ENCODE assay signal across 16 cellular contexts in the genomic region with DNA sequence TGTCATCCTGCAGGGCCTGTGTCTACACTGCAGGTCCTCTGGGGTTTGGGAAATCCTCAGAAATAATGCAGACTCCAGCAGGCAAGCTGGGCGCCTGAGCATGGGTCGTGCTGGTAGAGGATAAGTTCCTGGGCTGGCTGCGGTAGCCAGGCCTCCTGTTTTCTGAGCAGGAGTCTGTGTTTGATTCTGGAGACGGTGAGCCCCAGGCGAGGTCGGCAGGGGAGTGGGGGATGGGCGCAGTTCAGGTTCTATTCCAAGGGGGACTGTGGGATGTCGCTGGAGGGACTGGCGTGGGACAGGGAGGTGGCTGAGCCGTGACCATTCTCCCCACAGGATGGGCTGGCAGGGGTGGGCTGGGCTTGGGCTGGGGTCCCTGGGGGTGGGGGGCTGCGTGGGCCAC.
DNase-seq lines count a peak whose midpoint lies in the region; ATAC-seq and TF ChIP-seq lines count a peak whose summit lies in the region.
"Had no signal": no experiment of that assay in that cellular context is flagged by ENCODE, and none has a peak within 500 bp of the region (broad histone marks: within the 10 kb centered on the region; RNA-seq: fewer than 3 reads in every experiment).

No MANE protein-coding gene starts in this region.

- no peak overlapping the region for H2BK120ac ChIP-seq in mesendoderm (ENCODE audit: low read depth, low read length)

- H3K27me3 Mint-ChIP-seq in activated CD8-positive, alpha-beta T cell treated with anti-CD3 and anti-CD28 coated beads, Interleukin-2, amount 10 ng/mL, durations not matched to agents 7 days and 5 days (ENCODE audit: low read depth) = no peaks in the 10 kb centered on the region
- no peaks in the 10 kb centered on the region for H3K27me3 Mint-ChIP-seq in activated CD8-positive, alpha-beta T cell treated with anti-CD3 and anti-CD28 coated beads for 36 hours
- H3K27me3 Mint-ChIP-seq in type B pancreatic cell = no peaks in the 10 kb centered on the region

- H3K23ac ChIP-seq in mesendoderm (ENCODE audit: low read length) = no peak overlapping the region

- no peak overlapping the region for H3K4me2 ChIP-seq in mesendoderm (ENCODE audit: low read length)

- H3K27ac ChIP-seq in mesendoderm (ENCODE audit: low read depth, low read length) (no peak overlapping the region), body of pancreas (no peak overlapping the region)

- intact Hi-C loops in activated CD8-positive, alpha-beta T cell treated with anti-CD3 and anti-CD28 coated beads for 36 hours (cut with micrococcal nuclease) = no loop called here
- intact Hi-C loops in body of pancreas (cut with DNase I) = no loop called here

- peak overlapping the region; percentile 53 for H3K56ac ChIP-seq in mesendoderm (ENCODE audit: low read length)

- no peaks in the 10 kb centered on the region for H3K9me3 ChIP-seq in body of pancreas
- H3K9me3 ChIP-seq: Caco-2, HAP-1 had no signal

- no peak for DNase-seq in activated CD8-positive, alpha-beta T cell treated with anti-CD3 and anti-CD28 coated beads, Interleukin-2, amount 10 ng/mL, durations not matched to agents 7 days and 5 days
- DNase-seq in activated CD8-positive, alpha-beta T cell treated with anti-CD3 and anti-CD28 coated beads for 36 hours = no peak
- DNase-seq in NCI-H69 (lab: John Stamatoyannopoulos, UW) (peak; percentile 13), mesendoderm (peak; percentile 53), type B pancreatic cell (ENCODE audit: extremely low spot score, unreplicated experiment) (no peak), NCI-H524 treated with DMSO at 0.1 percent for 48 hours (lab: John Stamatoyannopoulos, UW) (no peak), body of pancreas (no peak)
- DNase-seq: 8988T; Caco-2; NCI-H146; NCI-H226; NCI-H526 treated with DMSO at 0.1 percent for 48 hours; NK-92 treated with Interleukin-12 subunit alpha and Interleukin-12 subunit beta, amount 100 ng/mL, for 24 hours had no signal

- no CpG with 5 or more reads among the region's 11 CpGs for WGBS in mesendoderm (ENCODE audit: extremely low coverage, insufficient coverage, low lambda C conversion rate)
- 93% methylated on average over 8 to 11 of the region's 11 CpGs for WGBS in body of pancreas, 2 donors

- H3K27me3 ChIP-seq in mesendoderm (ENCODE audit: insufficient read depth, low read length, poor library complexity) (no peaks in the 10 kb centered on the region), body of pancreas (no peaks in the 10 kb centered on the region)

- ATAC-seq in activated CD8-positive, alpha-beta T cell treated with anti-CD3 and anti-CD28 coated beads, Interleukin-2, amount 10 ng/mL, durations not matched to agents 7 days and 5 days = no peak
- ATAC-seq in activated CD8-positive, alpha-beta T cell treated with anti-CD3 and anti-CD28 coated beads for 36 hours = no peak
- ATAC-seq in body of pancreas (no peak), HG03159 (IDR thresholded peaks at IDR 0.05; ENCODE audit: unreplicated experiment) (no peak)

- no peak overlapping the region for H4K8ac ChIP-seq in mesendoderm (ENCODE audit: low read depth, low read length)

- peaks cover 5% of the 10 kb centered on the region for H3K36me3 Mint-ChIP-seq in activated CD8-positive, alpha-beta T cell treated with anti-CD3 and anti-CD28 coated beads, Interleukin-2, amount 10 ng/mL, durations not matched to agents 7 days and 5 days (ENCODE audit: low read depth)
- H3K36me3 Mint-ChIP-seq in activated CD8-positive, alpha-beta T cell treated with anti-CD3 and anti-CD28 coated beads for 36 hours (ENCODE audit: low read depth) = no peaks in the 10 kb centered on the region
- peaks cover 5% of the 10 kb centered on the region for H3K36me3 Mint-ChIP-seq in type B pancreatic cell

- TF ChIP-seq CTCF in activated CD8-positive, alpha-beta T cell treated with anti-CD3 and anti-CD28 coated beads for 36 hours (IDR thresholded peaks at IDR 0.05) = no peak
- TF ChIP-seq CTCF in type B pancreatic cell (conservative IDR thresholded peaks at IDR 0.05) = no peak
- TF ChIP-seq CTCF in body of pancreas (IDR thresholded peaks at IDR 0.05) = no peak

- H3K4me1 ChIP-seq in mesendoderm (ENCODE audit: control insufficient read depth, low read depth, low read length) (peaks cover 7% of the 10 kb centered on the region), body of pancreas (peaks cover 37% of the 10 kb centered on the region)
- H3K4me1 ChIP-seq: Caco-2, HAP-1 had no signal

- H3K4me3 Mint-ChIP-seq in activated CD8-positive, alpha-beta T cell treated with anti-CD3 and anti-CD28 coated beads, Interleukin-2, amount 10 ng/mL, durations not matched to agents 7 days and 5 days = no peak overlapping the region
- no peak overlapping the region for H3K4me3 Mint-ChIP-seq in activated CD8-positive, alpha-beta T cell treated with anti-CD3 and anti-CD28 coated beads for 36 hours
- no peak overlapping the region for H3K4me3 Mint-ChIP-seq in type B pancreatic cell
- H3K4me3 Mint-ChIP-seq: CD14-positive monocyte had no signal

- POLR2A ChIA-PET in activated CD8-positive, alpha-beta T cell treated with anti-CD3 and anti-CD28 coated beads, Interleukin-2, amount 10 ng/mL, durations not matched to agents 7 days and 5 days (lab: Charles Lee) = no interaction called here
- POLR2A ChIA-PET in activated CD8-positive, alpha-beta T cell treated with anti-CD3 and anti-CD28 coated beads for 36 hours (lab: Charles Lee) = no interaction called here

- H3K4me3 ChIP-seq in mesendoderm (ENCODE audit: low read length) (no peak overlapping the region), body of pancreas (no peak overlapping the region)
- H3K4me3 ChIP-seq: HAP-1 had no signal

- H3K9me3 Mint-ChIP-seq in activated CD8-positive, alpha-beta T cell treated with anti-CD3 and anti-CD28 coated beads, Interleukin-2, amount 10 ng/mL, durations not matched to agents 7 days and 5 days (ENCODE audit: insufficient read depth) = no peaks in the 10 kb centered on the region
- H3K9me3 Mint-ChIP-seq in activated CD8-positive, alpha-beta T cell treated with anti-CD3 and anti-CD28 coated beads for 36 hours = no peaks in the 10 kb centered on the region
- H3K9me3 Mint-ChIP-seq in type B pancreatic cell = no peaks in the 10 kb centered on the region
- H3K9me3 Mint-ChIP-seq: CD14-positive monocyte had no signal

- CTCF ChIA-PET in activated CD8-positive, alpha-beta T cell treated with anti-CD3 and anti-CD28 coated beads, Interleukin-2, amount 10 ng/mL, durations not matched to agents 7 days and 5 days (lab: Charles Lee) = no interaction called here
- CTCF ChIA-PET in activated CD8-positive, alpha-beta T cell treated with anti-CD3 and anti-CD28 coated beads for 36 hours (lab: Charles Lee) = no interaction called here

- H2AK5ac ChIP-seq in mesendoderm (ENCODE audit: low read length) = no peak overlapping the region

- peak overlapping the region; percentile 21 for H3K4ac ChIP-seq in mesendoderm (ENCODE audit: low read depth, low read length)

- peak overlapping the region; percentile 20 for H3K27ac Mint-ChIP-seq in activated CD8-positive, alpha-beta T cell treated with anti-CD3 and anti-CD28 coated beads, Interleukin-2, amount 10 ng/mL, durations not matched to agents 7 days and 5 days
- H3K27ac Mint-ChIP-seq in activated CD8-positive, alpha-beta T cell treated with anti-CD3 and anti-CD28 coated beads for 36 hours = no peak overlapping the region
- H3K27ac Mint-ChIP-seq in type B pancreatic cell = peak overlapping the region; percentile 53

- no peak overlapping the region for H4K5ac ChIP-seq in mesendoderm (ENCODE audit: low read length)

- peak overlapping the region; percentile 31 for H3K18ac ChIP-seq in mesendoderm (ENCODE audit: low read length)

- no peaks in the 10 kb centered on the region for H3K79me2 ChIP-seq in mesendoderm (ENCODE audit: control insufficient read depth, insufficient read depth, low read length)

- no peak overlapping the region for H2BK5ac ChIP-seq in mesendoderm (ENCODE audit: low read length)

- H3K4me1 Mint-ChIP-seq in activated CD8-positive, alpha-beta T cell treated with anti-CD3 and anti-CD28 coated beads, Interleukin-2, amount 10 ng/mL, durations not matched to agents 7 days and 5 days (ENCODE audit: low read depth) = peaks cover 41% of the 10 kb centered on the region
- peaks cover 38% of the 10 kb centered on the region for H3K4me1 Mint-ChIP-seq in activated CD8-positive, alpha-beta T cell treated with anti-CD3 and anti-CD28 coated beads for 36 hours (ENCODE audit: low read depth)
- peaks cover 13% of the 10 kb centered on the region for H3K4me1 Mint-ChIP-seq in type B pancreatic cell (ENCODE audit: unreplicated experiment)

- no peaks in the 10 kb centered on the region for H3K36me3 ChIP-seq in mesendoderm (ENCODE audit: control insufficient read depth, insufficient read depth, low read length)
- peaks cover 0 to 6% of the 10 kb centered on the region in 2 donors for H3K36me3 ChIP-seq in body of pancreas (replicated peaks in 1 of 2; ENCODE audit: insufficient read depth in 1 of 2, low read depth in 2 of 2)

- H3K79me1 ChIP-seq in mesendoderm (ENCODE audit: low read length) = no peaks in the 10 kb centered on the region

- H2BK15ac ChIP-seq in mesendoderm (replicated peaks; ENCODE audit: low read depth) = no peak overlapping the region

- no peak overlapping the region for H3K9ac ChIP-seq in mesendoderm (ENCODE audit: low read length)

- no peak for TF ChIP-seq POLR2A in body of pancreas (IDR thresholded peaks at IDR 0.05)

Comparison
In these comparisons a context has a peak if more than half of its experiments do, and no peak if none do; other contexts are left out.
1. DNase-seq: peak in NCI-H69 (single experiment) and mesendoderm (single experiment); none in activated CD8-positive, alpha-beta T cell treated with anti-CD3 and anti-CD28 coated beads, Interleukin-2, amount 10 ng/mL, durations not matched to agents 7 days and 5 days (single experiment), activated CD8-positive, alpha-beta T cell treated with anti-CD3 and anti-CD28 coated beads for 36 hours (single experiment), type B pancreatic cell (single experiment), NCI-H524 treated with DMSO at 0.1 percent for 48 hours (single experiment) and body of pancreas (0 of 4).